ENCODE assay signal across 1 cellular context in genomic region chr11:92702037-92702436, GRCh38.
A peak's percentile ranks its signal among the peaks of the same experiment; 100 is the strongest.
TF ChIP-seq lines count a peak whose summit lies in the region.

No MANE protein-coding gene starts in this region.

TF ChIP-seq in SK-N-SH, 30 proteins besides CTCF, POLR2A, EP300 and RAD21 (continued from another document):
- TF ChIP-seq, protein P1, sequence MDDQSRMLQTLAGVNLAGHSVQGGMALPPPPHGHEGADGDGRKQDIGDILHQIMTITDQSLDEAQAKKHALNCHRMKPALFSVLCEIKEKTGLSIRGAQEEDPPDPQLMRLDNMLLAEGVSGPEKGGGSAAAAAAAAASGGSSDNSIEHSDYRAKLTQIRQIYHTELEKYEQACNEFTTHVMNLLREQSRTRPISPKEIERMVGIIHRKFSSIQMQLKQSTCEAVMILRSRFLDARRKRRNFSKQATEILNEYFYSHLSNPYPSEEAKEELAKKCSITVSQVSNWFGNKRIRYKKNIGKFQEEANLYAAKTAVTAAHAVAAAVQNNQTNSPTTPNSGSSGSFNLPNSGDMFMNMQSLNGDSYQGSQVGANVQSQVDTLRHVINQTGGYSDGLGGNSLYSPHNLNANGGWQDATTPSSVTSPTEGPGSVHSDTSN (IDR thresholded peaks at IDR 0.05) = peak; percentile 17; the same call in 1 of the 2 replicates
- TF ChIP-seq TCF12 (IDR thresholded peaks at IDR 0.05) = peak; percentile 29; the same call in 1 of the 2 replicates
